24 cellular contexts compared by ENCODE assay signal in genomic region chr21:31552826-31553225, GRCh38.
DNase-seq lines count a peak whose midpoint lies in the region; ATAC-seq, FAIRE-seq and TF ChIP-seq lines count a peak whose summit lies in the region.
"Had no signal": no experiment of that assay in that cellular context is flagged by ENCODE, and none has a peak within 500 bp of the region (broad histone marks: within the 10 kb centered on the region; RNA-seq: fewer than 3 reads in every experiment).

No MANE protein-coding gene starts in this region.

- H3K4me1 Mint-ChIP-seq in activated naive CD8-positive, alpha-beta T cell treated with anti-CD3 and anti-CD28 coated beads, Interleukin-2, amount 10 ng/mL, durations not matched to agents 7 days and 5 days = peaks cover 32% of the 10 kb centered on the region
- peaks cover 46% of the 10 kb centered on the region for H3K4me1 Mint-ChIP-seq in activated naive CD8-positive, alpha-beta T cell treated with anti-CD3 and anti-CD28 coated beads for 36 hours

- no peak for TF ChIP-seq EP300 in GM12878 (IDR thresholded peaks at IDR 0.05; ENCODE audit: borderline replicate concordance in 1 of 2, control insufficient read depth in 1 of 2, low read depth in 2 of 2, low read length in 2 of 2)

- RAD21 ChIA-PET in GM12878 (lab: Charles Lee; ENCODE audit: unreplicated experiment) = interaction anchor here (0.5 kb wide), 1 partner anchor 44 kb away, joined by 3 read pairs; no protein-coding TSS in a partner anchor

- TF ChIP-seq RAD21 in GM12878 (IDR thresholded peaks at IDR 0.05; ENCODE audit: insufficient read depth, low read depth, low read length) = no peak

- no peaks in the 10 kb centered on the region for H3K9me3 ChIP-seq in GM12878 (replicated peaks; ENCODE audit: control insufficient read depth, insufficient read depth, low read length)
- H3K9me3 ChIP-seq: SK-N-SH had no signal

- no peak for DNase-seq in activated naive CD8-positive, alpha-beta T cell treated with anti-CD3 and anti-CD28 coated beads, Interleukin-2, amount 10 ng/mL, durations not matched to agents 7 days and 5 days
- DNase-seq in activated naive CD8-positive, alpha-beta T cell treated with anti-CD3 and anti-CD28 coated beads for 36 hours = no peak
- no peak for DNase-seq in GM12878 (ENCODE audit: low read depth, low spot score)
- DNase-seq in RPMI8226 = no peak
- no peak for DNase-seq in putamen (ENCODE audit: low spot score)
- DNase-seq: CD8-positive, alpha-beta T cell; DMS79; KG1; NCI-H1092; NCI-H1694; NCI-H2107; NCI-H2227 treated with DMSO at 0.1 percent for 48 hours; NCI-H524; SHP77; SK-N-SH had no signal

- 37% methylated on average over 3 of the region's 3 CpGs for WGBS in GM12878 (ENCODE audit: insufficient coverage, insufficient replicate concordance, low lambda C conversion rate, missing lambda C conversion rate)

- H3K79me2 ChIP-seq in GM12878 (ENCODE audit: control insufficient read depth, insufficient read depth, low read length) = no peaks in the 10 kb centered on the region

- H4K20me1 ChIP-seq in GM12878 (ENCODE audit: control insufficient read depth, insufficient read depth) = no peaks in the 10 kb centered on the region

- in situ Hi-C loops in GM12878 (cut with MboI) = no loop called here

- no peak overlapping the region for H3K4me3 ChIP-seq in GM12878
- H3K4me3 ChIP-seq: BLaER1, GM23338 had no signal

- BruUV-seq in GM12878 (replicated peaks; lab: Mats Ljungman, UMichigan) = no TSS peak

- SMC1A ChIA-PET in GM12878 (lab: Charles Lee; ENCODE audit: uncharacterized antibody, unreplicated experiment) = interaction anchor here (0.5 to 1.1 kb wide), 2 partner anchors 12 to 574 kb away, joined by 3 read pairs; no protein-coding TSS in a partner anchor

- peaks cover 11% of the 10 kb centered on the region for H3K36me3 Mint-ChIP-seq in activated naive CD8-positive, alpha-beta T cell treated with anti-CD3 and anti-CD28 coated beads, Interleukin-2, amount 10 ng/mL, durations not matched to agents 7 days and 5 days
- H3K36me3 Mint-ChIP-seq in activated naive CD8-positive, alpha-beta T cell treated with anti-CD3 and anti-CD28 coated beads for 36 hours = peaks cover 3% of the 10 kb centered on the region
- H3K36me3 Mint-ChIP-seq: CD8-positive, alpha-beta T cell had no signal

- POLR2A ChIA-PET in activated naive CD8-positive, alpha-beta T cell treated with anti-CD3 and anti-CD28 coated beads, Interleukin-2, amount 10 ng/mL, durations not matched to agents 7 days and 5 days (lab: Charles Lee) = no interaction called here
- POLR2A ChIA-PET in GM12878 (lab: Charles Lee) = interaction anchor here (0.5 kb wide), 1 partner anchor 221 kb away, joined by 3 read pairs; no protein-coding TSS in a partner anchor

- CTCF ChIA-PET in GM12878 (lab: Yijun Ruan, JAX) = interaction anchor here (0.7 kb wide), 1 partner anchor 44 kb away, joined by 3 read pairs; no protein-coding TSS in a partner anchor

- no peak for TF ChIP-seq CTCF in GM12878 (IDR thresholded peaks at IDR 0.05 in 2 of 3, conservative IDR thresholded peaks at IDR 0.05 in 1 of 3; ENCODE audit: control insufficient read depth in 2 of 3, extremely low read depth in 1 of 3, insufficient read depth in 1 of 3, low read depth in 3 of 3, low read length in 3 of 3)

- H3K9ac ChIP-seq in GM12878 (ENCODE audit: control insufficient read depth, insufficient read depth, low read length) = no peak overlapping the region
- H3K9ac ChIP-seq: BLaER1, SK-N-SH had no signal

- intact Hi-C loops in GM12878 (cut with micrococcal nuclease; ENCODE audit: unreplicated experiment) = no loop called here

- H3K27me3 Mint-ChIP-seq in activated naive CD8-positive, alpha-beta T cell treated with anti-CD3 and anti-CD28 coated beads, Interleukin-2, amount 10 ng/mL, durations not matched to agents 7 days and 5 days = peaks cover 22% of the 10 kb centered on the region
- peaks cover 46% of the 10 kb centered on the region for H3K27me3 Mint-ChIP-seq in activated naive CD8-positive, alpha-beta T cell treated with anti-CD3 and anti-CD28 coated beads for 36 hours

- H3K27ac ChIP-seq in GM12878 (ENCODE audit: control insufficient read depth, insufficient read depth) = no peak overlapping the region
- H3K27ac ChIP-seq: BLaER1 had no signal

- H3K27ac Mint-ChIP-seq in activated naive CD8-positive, alpha-beta T cell treated with anti-CD3 and anti-CD28 coated beads, Interleukin-2, amount 10 ng/mL, durations not matched to agents 7 days and 5 days = peak overlapping the region; percentile 34
- no peak overlapping the region for H3K27ac Mint-ChIP-seq in activated naive CD8-positive, alpha-beta T cell treated with anti-CD3 and anti-CD28 coated beads for 36 hours
- H3K27ac Mint-ChIP-seq: CD8-positive, alpha-beta T cell had no signal

- no peaks in the 10 kb centered on the region for H3K9me3 Mint-ChIP-seq in activated naive CD8-positive, alpha-beta T cell treated with anti-CD3 and anti-CD28 coated beads, Interleukin-2, amount 10 ng/mL, durations not matched to agents 7 days and 5 days
- H3K9me3 Mint-ChIP-seq in activated naive CD8-positive, alpha-beta T cell treated with anti-CD3 and anti-CD28 coated beads for 36 hours = no peaks in the 10 kb centered on the region
- H3K9me3 Mint-ChIP-seq: CD8-positive, alpha-beta T cell had no signal

- peak; percentile 31 for FAIRE-seq in GM12878 (lab: Jason Lieb, UNC)
- FAIRE-seq: A204.1, D721Med, HepG2, RCC 7860 had no signal

- H3K27me3 ChIP-seq in GM12878 (replicated peaks in 1 of 2; ENCODE audit: control insufficient read depth in 2 of 2, insufficient read depth in 2 of 2, low read length in 1 of 2) = peaks cover 0 to 5% of the 10 kb centered on the region in 2 experiments; a peak in 1 of 4 replicates

- no peak for TF ChIP-seq POLR2A in GM12878 (IDR thresholded peaks at IDR 0.05; ENCODE audit: low read depth, low read length)

- H3K4me2 ChIP-seq in GM12878 (ENCODE audit: control insufficient read depth, insufficient read depth) = no peak overlapping the region
- H3K4me2 ChIP-seq: BLaER1, SK-N-SH had no signal

- peaks cover 14% of the 10 kb centered on the region for H3K4me1 ChIP-seq in GM12878 (ENCODE audit: control insufficient read depth, insufficient read depth, low read length)

- H3K36me3 ChIP-seq in GM12878 (ENCODE audit: control insufficient read depth in 2 of 2, insufficient read depth in 2 of 2, low read length in 1 of 2) = no peaks in the 10 kb centered on the region

- ATAC-seq in activated naive CD8-positive, alpha-beta T cell treated with anti-CD3 and anti-CD28 coated beads, Interleukin-2, amount 10 ng/mL, durations not matched to agents 7 days and 5 days (ENCODE audit: low read depth) = no peak
- ATAC-seq in HG02678 (IDR thresholded peaks at IDR 0.05; ENCODE audit: unreplicated experiment) = peak; percentile 43
- peak; percentile 49 for ATAC-seq in GM12878
- ATAC-seq in GM19452 (IDR thresholded peaks at IDR 0.05; ENCODE audit: unreplicated experiment) = no peak
- ATAC-seq in GM21526 (IDR thresholded peaks at IDR 0.05; ENCODE audit: low FRiP score, unreplicated experiment) = no peak
- ATAC-seq: CD8-positive, alpha-beta T cell; GM23338; HepG2 had no signal

- no peak overlapping the region for H3K4me3 Mint-ChIP-seq in activated naive CD8-positive, alpha-beta T cell treated with anti-CD3 and anti-CD28 coated beads, Interleukin-2, amount 10 ng/mL, durations not matched to agents 7 days and 5 days
- no peak overlapping the region for H3K4me3 Mint-ChIP-seq in activated naive CD8-positive, alpha-beta T cell treated with anti-CD3 and anti-CD28 coated beads for 36 hours
- H3K4me3 Mint-ChIP-seq: CD8-positive, alpha-beta T cell; GM23338 had no signal

- H2AFZ ChIP-seq in GM12878 (ENCODE audit: control insufficient read depth, low read depth, low read length) = no peak overlapping the region
- H2AFZ ChIP-seq: GM23338 had no signal

TF ChIP-seq in GM12878, 131 proteins besides CTCF, POLR2A, EP300 and RAD21:
- peak in 1 of 2 experiments; percentile 34; a peak in 1 of 4 replicates for TF ChIP-seq BHLHE40 (IDR thresholded peaks at IDR 0.05; ENCODE audit: borderline replicate concordance in 1 of 2, low read depth in 2 of 2, low read length in 1 of 2)
- no peak for TF ChIP-seq SPI1 (IDR thresholded peaks at IDR 0.05; ENCODE audit: borderline replicate concordance, insufficient read depth, low read depth, low read length)

Comparison
In these comparisons a context has a peak if more than half of its experiments do, and no peak if none do; other contexts are left out.
1. ATAC-seq: peak in HG02678 (single experiment) and GM12878 (single experiment); none in activated naive CD8-positive, alpha-beta T cell treated with anti-CD3 and anti-CD28 coated beads, Interleukin-2, amount 10 ng/mL, durations not matched to agents 7 days and 5 days (single experiment), GM19452 (single experiment) and GM21526 (single experiment).